In genomic region chr19:36797786-36798108, GRCh38 we compare ENCODE assay signal across 1 cellular context.
TF ChIP-seq lines count a peak whose summit lies in the region.

No MANE protein-coding gene starts in this region.

TF ChIP-seq in H1, 55 proteins besides CTCF, POLR2A, EP300 and RAD21:
- TF ChIP-seq GABPA (IDR thresholded peaks at IDR 0.05; ENCODE audit: borderline replicate concordance, insufficient read depth, low read length) = no peak
- TF ChIP-seq CTBP2 (IDR thresholded peaks at IDR 0.05; ENCODE audit: borderline replicate concordance, insufficient read depth, insufficient read length, low read length) = no peak
- TF ChIP-seq ATF3 (IDR thresholded peaks at IDR 0.05; ENCODE audit: insufficient read depth, low read depth, low read length) = no peak
- TF ChIP-seq FOSL1 (IDR thresholded peaks at IDR 0.05; ENCODE audit: insufficient read depth, low read depth, low read length) = no peak
- TF ChIP-seq SRF (IDR thresholded peaks at IDR 0.05; ENCODE audit: low read depth, low read length) = no peak
- TF ChIP-seq CBX5 (IDR thresholded peaks at IDR 0.05; ENCODE audit: low read depth, low read length) = no peak
- TF ChIP-seq USF2 (IDR thresholded peaks at IDR 0.05; ENCODE audit: low read length) = no peak
- TF ChIP-seq CHD2 (IDR thresholded peaks at IDR 0.05; ENCODE audit: low read length) = peak; percentile 45; the same call in 1 of the 2 replicates
- no peak for TF ChIP-seq KDM1A (IDR thresholded peaks at IDR 0.05; ENCODE audit: borderline replicate concordance, low read length)
- no peak for TF ChIP-seq JUN (IDR thresholded peaks at IDR 0.05; ENCODE audit: low read depth, low read length)
- no peak for TF ChIP-seq KDM5A (IDR thresholded peaks at IDR 0.05; ENCODE audit: low read length)
- TF ChIP-seq EZH2 (IDR thresholded peaks at IDR 0.05; ENCODE audit: low read depth, low read length, severe bottlenecking) = no peak
- TF ChIP-seq SP4 (IDR thresholded peaks at IDR 0.05; ENCODE audit: low read length) = no peak
- no peak for TF ChIP-seq RXRA (IDR thresholded peaks at IDR 0.05; ENCODE audit: insufficient read depth, low read depth, low read length)
- TF ChIP-seq BRCA1 (IDR thresholded peaks at IDR 0.05; ENCODE audit: low read depth, low read length) = peak; percentile 19; the same call in 1 of the 2 replicates
- TF ChIP-seq CHD7 (IDR thresholded peaks at IDR 0.05; ENCODE audit: insufficient replicate concordance, low read length) = no peak
- 0 out of 2 replicates have a peak, but pooled peaks have one; percentile 29 for TF ChIP-seq ATF2 (IDR thresholded peaks at IDR 0.05; ENCODE audit: low read length)
- TF ChIP-seq NANOG (IDR thresholded peaks at IDR 0.05; ENCODE audit: insufficient read depth, low read depth, low read length, poor library complexity, severe bottlenecking) = no peak
- no peak for TF ChIP-seq HDAC2 (IDR thresholded peaks at IDR 0.05; ENCODE audit: borderline replicate concordance in 1 of 2, low read depth in 2 of 2, low read length in 2 of 2)
- no peak for TF ChIP-seq POLR2AphosphoS5 (IDR thresholded peaks at IDR 0.05; ENCODE audit: low read depth, low read length)
- TF ChIP-seq SIN3A (conservative IDR thresholded peaks at IDR 0.05 in 1 of 2, IDR thresholded peaks at IDR 0.05 in 1 of 2; ENCODE audit: low read depth in 1 of 2, low read length in 2 of 2) = 0 out of 4 replicates have a peak, but pooled peaks of 1 of the 2 experiments have one; percentile 17
- TF ChIP-seq PHF8 (conservative IDR thresholded peaks at IDR 0.05; ENCODE audit: low read depth, low read length) = no peak
- TF ChIP-seq MAX (IDR thresholded peaks at IDR 0.05) = no peak
- peak; percentile 5 for TF ChIP-seq ASH2L (IDR thresholded peaks at IDR 0.05; ENCODE audit: low read length)
